15 cellular contexts compared by ENCODE assay signal in genomic region chrX:94576367-94577004, GRCh38.
DNase-seq lines count a peak whose midpoint lies in the region; FAIRE-seq and TF ChIP-seq lines count a peak whose summit lies in the region.
"Had no signal": no experiment of that assay in that cellular context is flagged by ENCODE, and none has a peak within 500 bp of the region (broad histone marks: within the 10 kb centered on the region; RNA-seq: fewer than 3 reads in every experiment).

No MANE protein-coding gene starts in this region.

- no peaks in the 10 kb centered on the region for H3K27me3 ChIP-seq in MM.1S (replicated peaks; ENCODE audit: insufficient read depth, low read length)
- no peaks in the 10 kb centered on the region for H3K27me3 ChIP-seq in bronchial epithelial cell (ENCODE audit: control insufficient read depth, insufficient read depth, low read length)
- H3K27me3 ChIP-seq in neural progenitor cell, result no peaks in the 10 kb centered on the region
- H3K27me3 ChIP-seq: esophagus muscularis mucosa, left lung had no signal

- H3K27ac Mint-ChIP-seq in neural progenitor cell, result no peak overlapping the region
- no peak overlapping the region for H3K27ac Mint-ChIP-seq in activated T-cell treated with anti-CD3 and anti-CD28 coated beads, Interleukin-2, amount 50 U/mL, for 24 hours

- H3K36me3 ChIP-seq in MM.1S (replicated peaks; ENCODE audit: insufficient read depth, low read length) (no peaks in the 10 kb centered on the region), bronchial epithelial cell (ENCODE audit: control insufficient read depth, insufficient read depth, low read length) (no peaks in the 10 kb centered on the region), neural progenitor cell (no peaks in the 10 kb centered on the region)
- H3K36me3 ChIP-seq: esophagus muscularis mucosa, left lung had no signal

- no peaks in the 10 kb centered on the region for H3K36me3 Mint-ChIP-seq in neural progenitor cell
- H3K36me3 Mint-ChIP-seq in activated T-cell treated with anti-CD3 and anti-CD28 coated beads, Interleukin-2, amount 50 U/mL, for 24 hours (ENCODE audit: low read depth), result no peaks in the 10 kb centered on the region
- H3K36me3 Mint-ChIP-seq: CD4-positive, alpha-beta memory T cell had no signal

- no peaks in the 10 kb centered on the region for H3K4me1 Mint-ChIP-seq in neural progenitor cell
- no peaks in the 10 kb centered on the region for H3K4me1 Mint-ChIP-seq in activated T-cell treated with anti-CD3 and anti-CD28 coated beads, Interleukin-2, amount 50 U/mL, for 24 hours (ENCODE audit: low read depth)
- H3K4me1 Mint-ChIP-seq: CD4-positive, alpha-beta memory T cell had no signal

- no peaks in the 10 kb centered on the region for H4K20me1 ChIP-seq in MM.1S (ENCODE audit: insufficient read depth, low read length)
- H4K20me1 ChIP-seq in neural progenitor cell (ENCODE audit: low read depth), result no peaks in the 10 kb centered on the region

- DNase-seq in GM13977 (ENCODE audit: low spot score) (no peak), MM.1S (no peak), bronchial epithelial cell (ENCODE audit: low read depth) (peak; percentile 1), neural progenitor cell (ENCODE audit: low spot score) (no peak), kidney tubule cell (ENCODE audit: low spot score) (no peak), dedifferentiated amniotic fluid mesenchymal stem cell (ENCODE audit: extremely low spot score) (no peak)
- no peak for DNase-seq in activated T-cell treated with anti-CD3 and anti-CD28 coated beads, Interleukin-2, amount 50 U/mL, for 24 hours
- DNase-seq: activated CD4-positive, alpha-beta T cell treated with anti-CD3 and anti-CD28 coated beads, Interleukin-2, amount 50 U/mL, for 4 hours; amniotic stem cell; CD4-positive, alpha-beta memory T cell; cortex of kidney; GDM1; left lung; NCI-H524 treated with DMSO at 0.1 percent for 48 hours had no signal

- H3K4me1 ChIP-seq in MM.1S (ENCODE audit: low read length) (no peaks in the 10 kb centered on the region), neural progenitor cell (no peaks in the 10 kb centered on the region)
- H3K4me1 ChIP-seq: esophagus muscularis mucosa, left lung had no signal

- H3K27ac ChIP-seq in MM.1S (ENCODE audit: low read length) (no peak overlapping the region), neural progenitor cell (no peak overlapping the region)
- H3K27ac ChIP-seq: esophagus muscularis mucosa, left lung had no signal

- H3K4me2 ChIP-seq in MM.1S (ENCODE audit: low read depth, low read length) (no peak overlapping the region), neural progenitor cell (no peak overlapping the region)

- H3K79me2 ChIP-seq in MM.1S (ENCODE audit: low read length) (no peaks in the 10 kb centered on the region), neural progenitor cell (ENCODE audit: low read depth) (no peaks in the 10 kb centered on the region)

- peak; percentile 20 for TF ChIP-seq CTCF in GM13977 (IDR thresholded peaks at IDR 0.05; ENCODE audit: extremely low read depth, insufficient read depth, missing control alignments)
- TF ChIP-seq CTCF in MM.1S (IDR thresholded peaks at IDR 0.05; ENCODE audit: low read length), result peak; percentile 23
- TF ChIP-seq CTCF in bronchial epithelial cell (IDR thresholded peaks at IDR 0.05; ENCODE audit: insufficient read depth, low read length, severe bottlenecking), result no peak
- peak; percentile 54 for TF ChIP-seq CTCF in neural progenitor cell (IDR thresholded peaks at IDR 0.05)

- H3K27me3 Mint-ChIP-seq in neural progenitor cell (ENCODE audit: insufficient read depth, low read depth), result no peaks in the 10 kb centered on the region
- H3K27me3 Mint-ChIP-seq in activated T-cell treated with anti-CD3 and anti-CD28 coated beads, Interleukin-2, amount 50 U/mL, for 24 hours, result peaks cover 7% of the 10 kb centered on the region
- H3K27me3 Mint-ChIP-seq: CD4-positive, alpha-beta memory T cell had no signal

- in situ Hi-C loops in GM13977 (cut with MboI; ENCODE audit: low pct_unique_long_range_greater_than_20kb, low sequenced_read_pairs, unreplicated experiment), result no loop called here

- H3K9me2 ChIP-seq in MM.1S (replicated peaks; ENCODE audit: insufficient read depth, low read length), result no peaks in the 10 kb centered on the region

- FAIRE-seq in bronchial epithelial cell (lab: Jason Lieb, UNC), result no peak

- H3K9me3 ChIP-seq in MM.1S (replicated peaks; ENCODE audit: insufficient read depth, low read length) (no peaks in the 10 kb centered on the region), neural progenitor cell (ENCODE audit: low read depth) (no peaks in the 10 kb centered on the region)
- H3K9me3 ChIP-seq: esophagus muscularis mucosa, left lung had no signal

- H2AFZ ChIP-seq in MM.1S (ENCODE audit: low read length) (no peak overlapping the region), neural progenitor cell (replicated peaks) (no peak overlapping the region)

- H3K4me3 ChIP-seq in MM.1S (ENCODE audit: low read length) (no peak overlapping the region), bronchial epithelial cell (ENCODE audit: low read depth, low read length) (no peak overlapping the region), neural progenitor cell (no peak overlapping the region)
- H3K4me3 ChIP-seq: esophagus muscularis mucosa, left lung had no signal

- no peak overlapping the region for H3K4me3 Mint-ChIP-seq in neural progenitor cell
- no peak overlapping the region for H3K4me3 Mint-ChIP-seq in activated T-cell treated with anti-CD3 and anti-CD28 coated beads, Interleukin-2, amount 50 U/mL, for 24 hours
- H3K4me3 Mint-ChIP-seq: CD4-positive, alpha-beta memory T cell had no signal

- H3K9ac ChIP-seq in MM.1S (ENCODE audit: low read length) (no peak overlapping the region), neural progenitor cell (no peak overlapping the region)

- no peaks in the 10 kb centered on the region for H3F3A ChIP-seq in MM.1S (ENCODE audit: insufficient read depth, low read length)
- H3F3A ChIP-seq in neural progenitor cell (ENCODE audit: low read depth), result no peaks in the 10 kb centered on the region

- H3K9me3 Mint-ChIP-seq in neural progenitor cell, result no peaks in the 10 kb centered on the region
- no peaks in the 10 kb centered on the region for H3K9me3 Mint-ChIP-seq in activated T-cell treated with anti-CD3 and anti-CD28 coated beads, Interleukin-2, amount 50 U/mL, for 24 hours
